Comparison of ENCODE assay signal across 16 cellular contexts in the genomic region with DNA sequence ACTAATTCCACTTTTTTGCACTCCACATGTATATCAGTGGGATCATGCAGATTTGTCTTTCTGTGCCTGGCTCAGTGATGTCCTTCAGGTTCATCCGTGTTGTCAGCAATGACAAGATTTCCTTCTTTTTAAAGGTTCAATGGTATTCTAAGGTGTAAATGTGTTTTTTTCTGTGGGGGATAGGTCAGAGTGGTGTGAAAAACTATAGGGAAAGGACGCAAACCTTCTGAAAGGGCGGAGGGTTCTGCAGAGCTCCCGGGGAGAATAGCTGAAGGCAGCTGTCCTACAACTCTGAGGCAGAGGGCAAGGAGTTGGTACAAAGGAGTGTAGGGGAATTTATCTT. TPM values are rescaled to one million over a fixed set of nuclear protein-coding genes. Genes with fewer than 3 reads are reported as not detected.
DNase-seq lines count a peak whose midpoint lies in the region; TF ChIP-seq lines count a peak whose summit lies in the region.
"Had no signal": no experiment of that assay in that cellular context is flagged by ENCODE, and none has a peak within 500 bp of the region (broad histone marks: within the 10 kb centered on the region; RNA-seq: fewer than 3 reads in every experiment).

No MANE protein-coding gene starts in this region.

- POLR2A ChIA-PET in Caco-2 (lab: Charles Lee): interaction anchor here (1.1 kb wide), 1 partner anchor 22 kb away, joined by 4 read pairs; the partner anchor contains the start of gene CSNK1D

- DNase-seq in Caco-2 (no peak), ACHN (no peak), MV-4-11 (lab: John Stamatoyannopoulos, UW) (no peak), uterus (no peak)
- DNase-seq: activated CD4-positive, alpha-beta T cell treated with anti-CD3 and anti-CD28 coated beads for 1 hour; caudate nucleus; GDM1; mesendoderm; NCI-H187 treated with DMSO at 0.1 percent for 48 hours; NCI-H510A treated with DMSO at 0.1 percent for 48 hours; OCI-M1 had no signal

- H3K27me3 ChIP-seq in BLaER1 treated with 17β-estradiol and CSF1 and Interleukin-3, amounts not matched to agents 10 nM and 100 nM: no peaks in the 10 kb centered on the region
- no peaks in the 10 kb centered on the region for H3K27me3 ChIP-seq in Caco-2 (replicated peaks; ENCODE audit: control insufficient read depth, insufficient read depth, low read length)
- H3K27me3 ChIP-seq in uterus: no peaks in the 10 kb centered on the region

- no peak for TF ChIP-seq CTCF in Caco-2 (IDR thresholded peaks at IDR 0.05; ENCODE audit: insufficient read depth in 1 of 2, low read depth in 1 of 2, low read length in 1 of 2, severe bottlenecking in 1 of 2, unreplicated experiment in 1 of 2)
- no peak for TF ChIP-seq CTCF in brain (conservative IDR thresholded peaks at IDR 0.05)
- no peak for TF ChIP-seq CTCF in nephron (IDR thresholded peaks at IDR 0.05; ENCODE audit: unreplicated experiment in 3 of 3)
- TF ChIP-seq CTCF in uterus (IDR thresholded peaks at IDR 0.05): no peak

- H3K36me3 ChIP-seq in BLaER1 treated with 17β-estradiol and CSF1 and Interleukin-3, amounts not matched to agents 10 nM and 100 nM: no peaks in the 10 kb centered on the region
- H3K36me3 ChIP-seq in Caco-2 (ENCODE audit: control insufficient read depth, insufficient read depth, low read length): no peaks in the 10 kb centered on the region
- H3K36me3 ChIP-seq in uterus: no peaks in the 10 kb centered on the region
- H3K36me3 ChIP-seq: thoracic aorta had no signal

- H3K4me1 Mint-ChIP-seq in Caco-2 (ENCODE audit: low read depth, unreplicated experiment) (peaks cover 17% of the 10 kb centered on the region), brain (peaks cover 46% of the 10 kb centered on the region), nephron (peaks cover 47% of the 10 kb centered on the region)

- H3K9me3 ChIP-seq in BLaER1 treated with 17β-estradiol and CSF1 and Interleukin-3, amounts not matched to agents 10 nM and 100 nM (replicated peaks in 1 of 11): no peaks in the 10 kb centered on the region
- no peaks in the 10 kb centered on the region for H3K9me3 ChIP-seq in Caco-2
- H3K9me3 ChIP-seq in uterus: no peaks in the 10 kb centered on the region
- H3K9me3 ChIP-seq: thoracic aorta had no signal

- intact Hi-C loops in Caco-2 (cut with micrococcal nuclease; ENCODE audit: unreplicated experiment) (no loop called here), uterus (cut with DNase I; ENCODE audit: low total_unique reads) (no loop called here)

- H3K4me3 Mint-ChIP-seq in Caco-2 (ENCODE audit: unreplicated experiment) (peak overlapping the region; percentile 3), brain (peak overlapping the region in 3 of 5 experiments; percentile 2 to 15 (median 7)), nephron (peak overlapping the region; percentile 18 to 40 (median 36))

- H3K4me3 ChIP-seq in BLaER1 treated with 17β-estradiol and CSF1 and Interleukin-3, amounts not matched to agents 10 nM and 100 nM: no peak overlapping the region
- no peak overlapping the region for H3K4me3 ChIP-seq in Caco-2 (ENCODE audit: low read depth, low read length)
- no peak overlapping the region for H3K4me3 ChIP-seq in uterus
- H3K4me3 ChIP-seq: thoracic aorta had no signal

- H4K20me1 ChIP-seq in BLaER1 treated with 17β-estradiol and CSF1 and Interleukin-3, amounts not matched to agents 10 nM and 100 nM: no peaks in the 10 kb centered on the region; a peak in 1 of 22 replicates

- BruUV-seq in Caco-2 (replicated peaks; lab: Mats Ljungman, UMichigan): no TSS peak

- in situ Hi-C loops in ACHN (cut with HindIII; ENCODE audit: low pct_ligation_motif_present, low pct_unique_long_range_greater_than_20kb, low sequenced_read_pairs): no loop called here

- H3K27ac Mint-ChIP-seq in Caco-2 (ENCODE audit: unreplicated experiment) (peak overlapping the region; percentile 2), brain (peak overlapping the region in 1 of 5 experiments; percentile 45), nephron (no peak overlapping the region)

- peak overlapping the region in 7 of 11 experiments; percentile 12 to 100 (median 15); a peak in 7 of 22 replicates for H3K4me2 ChIP-seq in BLaER1 treated with 17β-estradiol and CSF1 and Interleukin-3, amounts not matched to agents 10 nM and 100 nM

- H3K9ac ChIP-seq in BLaER1 treated with 17β-estradiol and CSF1 and Interleukin-3, amounts not matched to agents 10 nM and 100 nM: no peak overlapping the region

- H3K27me3 Mint-ChIP-seq in Caco-2 (ENCODE audit: insufficient read depth, unreplicated experiment) (no peaks in the 10 kb centered on the region), brain (peaks cover 15% of the 10 kb centered on the region), nephron (ENCODE audit: low read depth) (peaks cover 6% of the 10 kb centered on the region)

- no peak overlapping the region for H3K27ac ChIP-seq in BLaER1 treated with 17β-estradiol and CSF1 and Interleukin-3, amounts not matched to agents 10 nM and 100 nM
- H3K27ac ChIP-seq in uterus: peak overlapping the region in 1 of 2 donors; percentile 89
- H3K27ac ChIP-seq: thoracic aorta had no signal

- H3K4me1 ChIP-seq in BLaER1 treated with 17β-estradiol and CSF1 and Interleukin-3, amounts not matched to agents 10 nM and 100 nM: peaks cover 66 to 86% (median 78%) of the 10 kb centered on the region in 10 experiments
- H3K4me1 ChIP-seq in Caco-2 (peaks cover 38% of the 10 kb centered on the region), uterus (peaks cover 0 to 19% of the 10 kb centered on the region in 2 donors)

- H3K36me3 Mint-ChIP-seq in Caco-2 (ENCODE audit: insufficient read depth, unreplicated experiment) (peaks cover 7% of the 10 kb centered on the region), brain (no peaks in the 10 kb centered on the region), nephron (ENCODE audit: low read depth) (no peaks in the 10 kb centered on the region)

- CTCF ChIA-PET in Caco-2 (lab: Charles Lee): no interaction called here

- H3K9me3 Mint-ChIP-seq in Caco-2 (ENCODE audit: unreplicated experiment) (no peaks in the 10 kb centered on the region), brain (no peaks in the 10 kb centered on the region), nephron (peaks cover 2% of the 10 kb centered on the region)

- no peak for TF ChIP-seq POLR2A in uterus (IDR thresholded peaks at IDR 0.05)

RNA-seq across cellular contexts. Expression of gene CSNK1D, which starts 21.9 kb away (rescaled TPM):
- total RNA-seq in Caco-2 (2022) (196 TPM in 2 replicates), uterus (100 to 1,000 TPM in 1 of 4 donors, 10 to 100 TPM in 3; 16.5 to 173 (median 44.6) TPM)
- polyA plus RNA-seq in brain (ENCODE audit: insufficient read depth, low read depth, low replicate concordance): 62.3 TPM

RNA-seq across cellular contexts. Expression of gene CD7, which starts 22.0 kb away (rescaled TPM):
- total RNA-seq in Caco-2 (2022) (0.37 and 0.93 TPM in 2 replicates), uterus (1 to 10 TPM in 2 of 4 donors, not detected in 2; 2.1 to 4.1 TPM)
- polyA plus RNA-seq in brain (ENCODE audit: insufficient read depth, low read depth, low replicate concordance): 0.88 TPM
- total RNA-seq: frontal cortex had no signal

RNA-seq across cellular contexts. Expression of gene SECTM1, which starts 38.1 kb away (rescaled TPM):
- total RNA-seq in Caco-2 (2022) (0.37 and 0.75 TPM in 2 replicates), uterus (10 to 100 TPM in 2 of 4 donors, 1 to 10 TPM in 2; 3.5 to 29.4 (median 9.0) TPM)
- polyA plus RNA-seq in brain (ENCODE audit: insufficient read depth, low read depth, low replicate concordance): 1.2 TPM
